In genomic region chr2:169476459-169476858, GRCh38 we compare ENCODE assay signal across 21 cellular contexts.
A peak's percentile ranks its signal among the peaks of the same experiment; 100 is the strongest.
DNase-seq lines count a peak whose midpoint lies in the region; ATAC-seq, FAIRE-seq and TF ChIP-seq lines count a peak whose summit lies in the region.
"Had no signal": no experiment of that assay in that cellular context is flagged by ENCODE, and none has a peak within 500 bp of the region (broad histone marks: within the 10 kb centered on the region; RNA-seq: fewer than 3 reads in every experiment).

No MANE protein-coding gene starts in this region.

- DNase-seq in NCI-H146 (lab: John Stamatoyannopoulos, UW) = peak; percentile 18
- no peak for DNase-seq in NCI-H146 treated with DMSO at 0.1 percent for 48 hours (lab: John Stamatoyannopoulos, UW; ENCODE audit: unreplicated experiment)
- DNase-seq in NCI-H2029 treated with DMSO at 0.1 percent for 48 hours (lab: John Stamatoyannopoulos, UW) = peak; percentile 32
- peak; percentile 21 for DNase-seq in astrocyte of the hippocampus (ENCODE audit: low read depth, low spot score)
- peak; percentile 39 for DNase-seq in retinal pigment epithelial cell (ENCODE audit: low read depth)
- DNase-seq in UCSD-AML1 (lab: John Stamatoyannopoulos, UW; ENCODE audit: unreplicated experiment) = no peak
- no peak for DNase-seq in GM19239 (ENCODE audit: insufficient read length, low spot score)
- DNase-seq: activated CD8-positive, alpha-beta T cell treated with anti-CD3 and anti-CD28 coated beads for 36 hours; activated naive CD4-positive, alpha-beta T cell treated with anti-CD3 and anti-CD28 coated beads, Interleukin-2, amount 10 ng/mL, durations not matched to agents 7 days and 5 days; activated T-cell treated with anti-CD3 and anti-CD28 coated beads, Interleukin-2, amount 50 U/mL, for 24 hours; body of pancreas; cortex of kidney; GF-D8; HCEC 1CT; left colon; NCI-H2171 treated with DMSO at 0.1 percent for 48 hours; stimulated activated CD4-positive, alpha-beta T cell treated with anti-CD3 and anti-CD28 coated beads, Interleukin-4, amount 100 ng/mL, for 24 hours; upper lobe of left lung had no signal

- FAIRE-seq in GM19239 (lab: Jason Lieb, UNC) = no peak
- FAIRE-seq: A204.1, frontal cortex had no signal

- ATAC-seq in HG02973 (IDR thresholded peaks at IDR 0.05; ENCODE audit: unreplicated experiment) = no peak
- ATAC-seq: activated CD8-positive, alpha-beta T cell treated with anti-CD3 and anti-CD28 coated beads for 36 hours; body of pancreas; left colon had no signal

- TF ChIP-seq CTCF in retinal pigment epithelial cell (conservative IDR thresholded peaks at IDR 0.05; ENCODE audit: low read depth, low read length) = no peak

- no peak overlapping the region for H3K4me3 ChIP-seq in retinal pigment epithelial cell (ENCODE audit: low read length)
- H3K4me3 ChIP-seq: body of pancreas, upper lobe of left lung had no signal

Comparison
In these comparisons a context has a peak if more than half of its experiments do, and no peak if none do; other contexts are left out.
1. DNase-seq: peak in NCI-H146 (single experiment), NCI-H2029 treated with DMSO at 0.1 percent for 48 hours (single experiment), astrocyte of the hippocampus (single experiment) and retinal pigment epithelial cell (single experiment); none in NCI-H146 treated with DMSO at 0.1 percent for 48 hours (single experiment), UCSD-AML1 (single experiment) and GM19239 (single experiment).